ENCODE assay signal across 2 cellular contexts in the genomic region with DNA sequence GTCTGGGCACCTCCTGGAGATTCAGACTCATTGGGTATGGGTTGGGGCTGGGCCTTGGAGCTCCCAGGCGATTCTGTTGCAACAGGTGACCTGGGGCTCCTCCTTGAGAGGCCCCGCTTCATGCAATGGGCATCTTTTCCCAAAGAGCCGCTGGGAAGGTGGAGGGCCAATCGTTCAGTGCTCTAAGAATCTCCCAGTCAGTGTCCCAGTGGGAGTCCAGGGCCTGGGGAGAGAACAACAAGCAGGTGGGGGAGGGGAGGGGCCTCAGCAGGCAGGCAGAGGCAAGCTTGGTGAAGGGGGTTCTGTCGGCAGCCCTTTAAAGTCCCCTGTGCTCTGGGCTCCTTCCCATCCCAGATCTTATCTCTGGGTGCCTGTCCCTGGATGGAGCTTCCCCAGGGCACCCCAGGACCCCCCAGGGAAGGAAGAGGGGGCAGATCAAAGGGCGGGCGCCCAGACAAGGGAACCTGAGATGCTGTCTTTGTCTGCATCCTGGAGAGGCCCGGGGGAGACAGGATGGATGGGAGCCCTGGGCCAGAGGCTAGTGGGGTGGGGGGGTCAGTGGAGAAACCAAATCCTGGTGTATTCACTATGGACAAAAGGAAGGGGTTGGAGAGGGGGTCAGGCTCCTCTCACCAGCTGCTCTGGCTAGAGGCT.
TF ChIP-seq lines count a peak whose summit lies in the region.

No MANE protein-coding gene starts in this region.

TF ChIP-seq in GM23338, 12 proteins besides CTCF, POLR2A, EP300 and RAD21:
- TF ChIP-seq, protein P1, sequence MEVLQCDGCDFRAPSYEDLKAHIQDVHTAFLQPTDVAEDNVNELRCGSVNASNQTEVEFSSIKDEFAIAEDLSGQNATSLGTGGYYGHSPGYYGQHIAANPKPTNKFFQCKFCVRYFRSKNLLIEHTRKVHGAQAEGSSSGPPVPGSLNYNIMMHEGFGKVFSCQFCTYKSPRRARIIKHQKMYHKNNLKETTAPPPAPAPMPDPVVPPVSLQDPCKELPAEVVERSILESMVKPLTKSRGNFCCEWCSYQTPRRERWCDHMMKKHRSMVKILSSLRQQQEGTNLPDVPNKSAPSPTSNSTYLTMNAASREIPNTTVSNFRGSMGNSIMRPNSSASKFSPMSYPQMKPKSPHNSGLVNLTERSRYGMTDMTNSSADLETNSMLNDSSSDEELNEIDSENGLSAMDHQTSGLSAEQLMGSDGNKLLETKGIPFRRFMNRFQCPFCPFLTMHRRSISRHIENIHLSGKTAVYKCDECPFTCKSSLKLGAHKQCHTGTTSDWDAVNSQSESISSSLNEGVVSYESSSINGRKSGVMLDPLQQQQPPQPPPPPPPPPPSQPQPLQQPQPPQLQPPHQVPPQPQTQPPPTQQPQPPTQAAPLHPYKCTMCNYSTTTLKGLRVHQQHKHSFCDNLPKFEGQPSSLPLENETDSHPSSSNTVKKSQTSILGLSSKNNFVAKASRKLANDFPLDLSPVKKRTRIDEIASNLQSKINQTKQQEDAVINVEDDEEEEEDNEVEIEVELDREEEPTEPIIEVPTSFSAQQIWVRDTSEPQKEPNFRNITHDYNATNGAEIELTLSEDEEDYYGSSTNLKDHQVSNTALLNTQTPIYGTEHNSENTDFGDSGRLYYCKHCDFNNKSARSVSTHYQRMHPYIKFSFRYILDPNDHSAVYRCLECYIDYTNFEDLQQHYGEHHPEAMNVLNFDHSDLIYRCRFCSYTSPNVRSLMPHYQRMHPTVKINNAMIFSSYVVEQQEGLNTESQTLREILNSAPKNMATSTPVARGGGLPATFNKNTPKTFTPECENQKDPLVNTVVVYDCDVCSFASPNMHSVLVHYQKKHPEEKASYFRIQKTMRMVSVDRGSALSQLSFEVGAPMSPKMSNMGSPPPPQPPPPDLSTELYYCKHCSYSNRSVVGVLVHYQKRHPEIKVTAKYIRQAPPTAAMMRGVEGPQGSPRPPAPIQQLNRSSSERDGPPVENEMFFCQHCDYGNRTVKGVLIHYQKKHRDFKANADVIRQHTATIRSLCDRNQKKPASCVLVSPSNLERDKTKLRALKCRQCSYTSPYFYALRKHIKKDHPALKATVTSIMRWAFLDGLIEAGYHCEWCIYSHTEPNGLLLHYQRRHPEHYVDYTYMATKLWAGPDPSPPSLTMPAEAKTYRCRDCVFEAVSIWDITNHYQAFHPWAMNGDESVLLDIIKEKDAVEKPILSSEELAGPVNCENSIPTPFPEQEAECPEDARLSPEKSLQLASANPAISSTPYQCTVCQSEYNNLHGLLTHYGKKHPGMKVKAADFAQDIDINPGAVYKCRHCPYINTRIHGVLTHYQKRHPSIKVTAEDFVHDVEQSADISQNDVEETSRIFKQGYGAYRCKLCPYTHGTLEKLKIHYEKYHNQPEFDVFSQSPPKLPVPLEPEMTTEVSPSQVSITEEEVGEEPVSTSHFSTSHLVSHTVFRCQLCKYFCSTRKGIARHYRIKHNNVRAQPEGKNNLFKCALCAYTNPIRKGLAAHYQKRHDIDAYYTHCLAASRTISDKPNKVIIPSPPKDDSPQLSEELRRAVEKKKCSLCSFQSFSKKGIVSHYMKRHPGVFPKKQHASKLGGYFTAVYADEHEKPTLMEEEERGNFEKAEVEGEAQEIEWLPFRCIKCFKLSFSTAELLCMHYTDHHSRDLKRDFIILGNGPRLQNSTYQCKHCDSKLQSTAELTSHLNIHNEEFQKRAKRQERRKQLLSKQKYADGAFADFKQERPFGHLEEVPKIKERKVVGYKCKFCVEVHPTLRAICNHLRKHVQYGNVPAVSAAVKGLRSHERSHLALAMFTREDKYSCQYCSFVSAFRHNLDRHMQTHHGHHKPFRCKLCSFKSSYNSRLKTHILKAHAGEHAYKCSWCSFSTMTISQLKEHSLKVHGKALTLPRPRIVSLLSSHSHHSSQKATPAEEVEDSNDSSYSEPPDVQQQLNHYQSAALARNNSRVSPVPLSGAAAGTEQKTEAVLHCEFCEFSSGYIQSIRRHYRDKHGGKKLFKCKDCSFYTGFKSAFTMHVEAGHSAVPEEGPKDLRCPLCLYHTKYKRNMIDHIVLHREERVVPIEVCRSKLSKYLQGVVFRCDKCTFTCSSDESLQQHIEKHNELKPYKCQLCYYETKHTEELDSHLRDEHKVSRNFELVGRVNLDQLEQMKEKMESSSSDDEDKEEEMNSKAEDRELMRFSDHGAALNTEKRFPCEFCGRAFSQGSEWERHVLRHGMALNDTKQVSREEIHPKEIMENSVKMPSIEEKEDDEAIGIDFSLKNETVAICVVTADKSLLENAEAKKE (CRISPR knock-in tag; IDR thresholded peaks at IDR 0.05), result no peak
- no peak for TF ChIP-seq STAT1 (IDR thresholded peaks at IDR 0.05; ENCODE audit: unreplicated experiment)
- no peak for TF ChIP-seq NANOG (IDR thresholded peaks at IDR 0.05; ENCODE audit: borderline replicate concordance)
- TF ChIP-seq, protein P2, sequence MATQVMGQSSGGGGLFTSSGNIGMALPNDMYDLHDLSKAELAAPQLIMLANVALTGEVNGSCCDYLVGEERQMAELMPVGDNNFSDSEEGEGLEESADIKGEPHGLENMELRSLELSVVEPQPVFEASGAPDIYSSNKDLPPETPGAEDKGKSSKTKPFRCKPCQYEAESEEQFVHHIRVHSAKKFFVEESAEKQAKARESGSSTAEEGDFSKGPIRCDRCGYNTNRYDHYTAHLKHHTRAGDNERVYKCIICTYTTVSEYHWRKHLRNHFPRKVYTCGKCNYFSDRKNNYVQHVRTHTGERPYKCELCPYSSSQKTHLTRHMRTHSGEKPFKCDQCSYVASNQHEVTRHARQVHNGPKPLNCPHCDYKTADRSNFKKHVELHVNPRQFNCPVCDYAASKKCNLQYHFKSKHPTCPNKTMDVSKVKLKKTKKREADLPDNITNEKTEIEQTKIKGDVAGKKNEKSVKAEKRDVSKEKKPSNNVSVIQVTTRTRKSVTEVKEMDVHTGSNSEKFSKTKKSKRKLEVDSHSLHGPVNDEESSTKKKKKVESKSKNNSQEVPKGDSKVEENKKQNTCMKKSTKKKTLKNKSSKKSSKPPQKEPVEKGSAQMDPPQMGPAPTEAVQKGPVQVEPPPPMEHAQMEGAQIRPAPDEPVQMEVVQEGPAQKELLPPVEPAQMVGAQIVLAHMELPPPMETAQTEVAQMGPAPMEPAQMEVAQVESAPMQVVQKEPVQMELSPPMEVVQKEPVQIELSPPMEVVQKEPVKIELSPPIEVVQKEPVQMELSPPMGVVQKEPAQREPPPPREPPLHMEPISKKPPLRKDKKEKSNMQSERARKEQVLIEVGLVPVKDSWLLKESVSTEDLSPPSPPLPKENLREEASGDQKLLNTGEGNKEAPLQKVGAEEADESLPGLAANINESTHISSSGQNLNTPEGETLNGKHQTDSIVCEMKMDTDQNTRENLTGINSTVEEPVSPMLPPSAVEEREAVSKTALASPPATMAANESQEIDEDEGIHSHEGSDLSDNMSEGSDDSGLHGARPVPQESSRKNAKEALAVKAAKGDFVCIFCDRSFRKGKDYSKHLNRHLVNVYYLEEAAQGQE (IDR thresholded peaks at IDR 0.05; ENCODE audit: unreplicated experiment), result no peak
- TF ChIP-seq ZNF114 (CRISPR knock-in tag; IDR thresholded peaks at IDR 0.05), result no peak
- TF ChIP-seq ZNF331 (CRISPR knock-in tag; IDR thresholded peaks at IDR 0.05; ENCODE audit: low read depth), result no peak

TF ChIP-seq in H1, 55 proteins besides CTCF, POLR2A, EP300 and RAD21:
- TF ChIP-seq, protein P3, sequence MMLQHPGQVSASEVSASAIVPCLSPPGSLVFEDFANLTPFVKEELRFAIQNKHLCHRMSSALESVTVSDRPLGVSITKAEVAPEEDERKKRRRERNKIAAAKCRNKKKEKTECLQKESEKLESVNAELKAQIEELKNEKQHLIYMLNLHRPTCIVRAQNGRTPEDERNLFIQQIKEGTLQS (IDR thresholded peaks at IDR 0.05; ENCODE audit: insufficient read depth, low read depth, low read length), result no peak
- no peak for TF ChIP-seq NRF1 (IDR thresholded peaks at IDR 0.05; ENCODE audit: low read depth, low read length)
- TF ChIP-seq RBBP5 (IDR thresholded peaks at IDR 0.05; ENCODE audit: borderline replicate concordance, low read depth, low read length), result no peak
- no peak for TF ChIP-seq CHD2 (IDR thresholded peaks at IDR 0.05; ENCODE audit: low read length)
- no peak for TF ChIP-seq HDAC2 (IDR thresholded peaks at IDR 0.05; ENCODE audit: borderline replicate concordance in 1 of 2, low read depth in 2 of 2, low read length in 2 of 2)
- TF ChIP-seq, protein P4, sequence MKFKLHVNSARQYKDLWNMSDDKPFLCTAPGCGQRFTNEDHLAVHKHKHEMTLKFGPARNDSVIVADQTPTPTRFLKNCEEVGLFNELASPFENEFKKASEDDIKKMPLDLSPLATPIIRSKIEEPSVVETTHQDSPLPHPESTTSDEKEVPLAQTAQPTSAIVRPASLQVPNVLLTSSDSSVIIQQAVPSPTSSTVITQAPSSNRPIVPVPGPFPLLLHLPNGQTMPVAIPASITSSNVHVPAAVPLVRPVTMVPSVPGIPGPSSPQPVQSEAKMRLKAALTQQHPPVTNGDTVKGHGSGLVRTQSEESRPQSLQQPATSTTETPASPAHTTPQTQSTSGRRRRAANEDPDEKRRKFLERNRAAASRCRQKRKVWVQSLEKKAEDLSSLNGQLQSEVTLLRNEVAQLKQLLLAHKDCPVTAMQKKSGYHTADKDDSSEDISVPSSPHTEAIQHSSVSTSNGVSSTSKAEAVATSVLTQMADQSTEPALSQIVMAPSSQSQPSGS (IDR thresholded peaks at IDR 0.05; ENCODE audit: low read length), result no peak
- TF ChIP-seq JUND (IDR thresholded peaks at IDR 0.05; ENCODE audit: low read length), result no peak
- TF ChIP-seq ZNF274 (IDR thresholded peaks at IDR 0.05; ENCODE audit: borderline replicate concordance, extremely low read depth, low read length), result no peak
- TF ChIP-seq ASH2L (IDR thresholded peaks at IDR 0.05; ENCODE audit: low read length), result no peak
- no peak for TF ChIP-seq TBP (IDR thresholded peaks at IDR 0.05; ENCODE audit: low read depth, low read length)
- TF ChIP-seq SIRT6 (IDR thresholded peaks at IDR 0.05; ENCODE audit: low read length), result no peak
- no peak for TF ChIP-seq CEBPB (IDR thresholded peaks at IDR 0.05; ENCODE audit: low read depth, low read length)
- TF ChIP-seq CBX5 (IDR thresholded peaks at IDR 0.05; ENCODE audit: low read depth, low read length), result no peak
- TF ChIP-seq RFX5 (IDR thresholded peaks at IDR 0.05; ENCODE audit: borderline replicate concordance, low read depth, low read length), result no peak
- no peak for TF ChIP-seq CHD1 (IDR thresholded peaks at IDR 0.05; ENCODE audit: low read depth, low read length)
- TF ChIP-seq, protein P5, sequence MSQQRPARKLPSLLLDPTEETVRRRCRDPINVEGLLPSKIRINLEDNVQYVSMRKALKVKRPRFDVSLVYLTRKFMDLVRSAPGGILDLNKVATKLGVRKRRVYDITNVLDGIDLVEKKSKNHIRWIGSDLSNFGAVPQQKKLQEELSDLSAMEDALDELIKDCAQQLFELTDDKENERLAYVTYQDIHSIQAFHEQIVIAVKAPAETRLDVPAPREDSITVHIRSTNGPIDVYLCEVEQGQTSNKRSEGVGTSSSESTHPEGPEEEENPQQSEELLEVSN (IDR thresholded peaks at IDR 0.05), result no peak
- TF ChIP-seq SAP30 (IDR thresholded peaks at IDR 0.05; ENCODE audit: insufficient read depth, insufficient replicate concordance, low read length), result no peak
- no peak for TF ChIP-seq MAFK (IDR thresholded peaks at IDR 0.05; ENCODE audit: low read depth, low read length)
- no peak for TF ChIP-seq EGR1 (IDR thresholded peaks at IDR 0.05; ENCODE audit: borderline replicate concordance, low read depth, low read length)
